ENCODE assay signal across 8 cellular contexts in the genomic region with DNA sequence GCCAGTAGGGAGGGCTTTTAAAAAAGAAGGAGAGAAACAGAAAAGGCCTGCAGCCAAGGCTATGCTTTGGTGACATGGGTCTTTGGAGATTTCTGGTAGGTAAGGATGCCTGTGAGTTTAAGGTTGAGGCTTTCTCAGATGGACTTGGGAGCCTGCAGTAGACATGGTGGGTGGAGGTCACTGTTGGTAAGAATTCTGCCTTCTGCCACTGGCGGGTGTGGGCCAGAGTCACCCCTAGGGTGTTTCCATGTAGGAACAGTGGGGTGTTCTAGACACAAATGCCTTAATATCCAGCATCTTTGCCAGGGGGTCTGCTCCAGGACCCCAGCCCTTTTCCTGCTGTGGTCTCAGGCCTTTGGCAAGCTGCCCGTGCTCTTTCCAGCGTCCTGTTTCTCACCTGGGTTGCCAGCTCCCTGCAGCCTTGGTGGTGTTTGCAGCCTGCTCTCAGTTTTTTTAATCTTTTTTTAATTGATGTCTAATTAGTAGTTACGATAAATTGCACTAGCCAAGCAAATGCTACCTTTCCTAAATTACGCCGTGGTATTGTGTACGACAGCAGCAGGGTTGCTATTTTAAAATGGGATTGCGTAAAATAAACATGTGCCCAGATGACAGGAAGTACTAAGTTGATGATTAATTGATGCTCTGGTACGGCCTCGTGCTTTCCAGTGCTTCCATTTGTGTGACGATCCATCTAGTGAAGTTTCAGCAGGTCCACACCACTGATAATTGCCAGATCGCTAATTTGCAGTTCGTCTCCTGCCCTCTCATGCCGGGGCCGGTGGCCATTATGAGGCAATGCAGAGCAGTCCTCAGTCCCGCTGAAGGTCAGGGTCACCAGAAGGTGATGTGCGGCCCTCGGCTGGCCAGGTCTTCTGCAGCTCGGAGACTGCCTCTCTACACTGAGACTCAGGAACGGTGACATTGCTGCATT. TPM values are rescaled to one million over a fixed set of nuclear protein-coding genes. Genes with fewer than 3 reads are reported as not detected.
DNase-seq lines count a peak whose midpoint lies in the region; TF ChIP-seq lines count a peak whose summit lies in the region.

No MANE protein-coding gene starts in this region.

- H3K9me3 Mint-ChIP-seq in type B pancreatic cell: no peaks in the 10 kb centered on the region

- H3K4me1 ChIP-seq in left ventricle myocardium inferior (peaks cover 88% of the 10 kb centered on the region), ovary (ENCODE audit: insufficient read depth) (peaks cover 8% of the 10 kb centered on the region)

- H3K4me3 ChIP-seq in left ventricle myocardium inferior (no peak overlapping the region), ovary (no peak overlapping the region)

- DNase-seq in NCI-H2107 treated with DMSO at 0.1 percent for 48 hours (lab: John Stamatoyannopoulos, UW; ENCODE audit: unreplicated experiment) (peak; percentile 26), NCI-H2107 (lab: John Stamatoyannopoulos, UW) (no peak), SHP77 (lab: John Stamatoyannopoulos, UW) (peak; percentile 45 to 55), left ventricle myocardium inferior (peak; percentile 61), type B pancreatic cell (ENCODE audit: extremely low spot score, unreplicated experiment) (no peak), NCI-H1436 treated with DMSO at 0.1 percent for 48 hours (lab: John Stamatoyannopoulos, UW) (no peak), ovary (no peak)
- DNase-seq in NK-92 treated with Interleukin-12 subunit alpha and Interleukin-12 subunit beta, amount 100 ng/mL, for 24 hours (lab: John Stamatoyannopoulos, UW): no peak

- H3K27me3 ChIP-seq in left ventricle myocardium inferior (ENCODE audit: low read depth) (no peaks in the 10 kb centered on the region), ovary (no peaks in the 10 kb centered on the region)

- TF ChIP-seq EP300 in ovary (IDR thresholded peaks at IDR 0.05): no peak

- H3K27ac ChIP-seq in left ventricle myocardium inferior (replicated peaks) (peak overlapping the region; percentile 91), ovary (no peak overlapping the region)

- TF ChIP-seq CTCF in left ventricle myocardium inferior (IDR thresholded peaks at IDR 0.05; ENCODE audit: borderline replicate concordance) (no peak), type B pancreatic cell (conservative IDR thresholded peaks at IDR 0.05) (no peak), ovary (IDR thresholded peaks at IDR 0.05) (no peak)

- H3K27ac Mint-ChIP-seq in type B pancreatic cell: peak overlapping the region; percentile 57

- no peaks in the 10 kb centered on the region for H3K27me3 Mint-ChIP-seq in type B pancreatic cell

- H3K36me3 Mint-ChIP-seq in type B pancreatic cell: peaks cover 1% of the 10 kb centered on the region

- peak overlapping the region; percentile 1 for H3K4me3 Mint-ChIP-seq in type B pancreatic cell

- intact Hi-C loops in left ventricle myocardium inferior (cut with micrococcal nuclease) (loop anchor here (5.0 to 10.0 kb wide), 2 partner anchors 50 to 122 kb away; a partner anchor contains a TSS), ovary (cut with DNase I) (no loop called here)

- no peak for TF ChIP-seq POLR2A in ovary (IDR thresholded peaks at IDR 0.05)

- H3K36me3 ChIP-seq in left ventricle myocardium inferior (no peaks in the 10 kb centered on the region), ovary (no peaks in the 10 kb centered on the region)

- peaks cover 30% of the 10 kb centered on the region for H3K4me1 Mint-ChIP-seq in type B pancreatic cell (ENCODE audit: unreplicated experiment)

- 66 to 73% (median 72%) methylated on average over 20 of the region's 20 CpGs for WGBS in ovary, 3 donors

- H3K9me3 ChIP-seq in left ventricle myocardium inferior (replicated peaks) (no peaks in the 10 kb centered on the region), ovary (no peaks in the 10 kb centered on the region)

RNA-seq across cellular contexts. Expression of a gene that starts 35.3 kb away (rescaled TPM):
- total RNA-seq in left ventricle myocardium inferior (not detected), type B pancreatic cell (ENCODE audit: low replicate concordance) (3.6 and 6.6 TPM in 2 replicates), ovary (under 1 TPM in 4 of 7 donors, not detected in 3; 0.15 to 0.57 (median 0.35) TPM)
- under 1 TPM in 1 of 2 donors, not detected in 1; 0.31 TPM for polyA plus RNA-seq in ovary

Comparison
In these comparisons a context has a peak if more than half of its experiments do, and no peak if none do; other contexts are left out.
1. DNase-seq: peak in NCI-H2107 treated with DMSO at 0.1 percent for 48 hours (single experiment), SHP77 (2 of 2) and left ventricle myocardium inferior (single experiment); none in NCI-H2107 (single experiment), type B pancreatic cell (single experiment), NK-92 treated with Interleukin-12 subunit alpha and Interleukin-12 subunit beta, amount 100 ng/mL, for 24 hours (single experiment), NCI-H1436 treated with DMSO at 0.1 percent for 48 hours (single experiment) and ovary (0 of 5).